ENCODE assay signal across 8 cellular contexts in genomic region chr5:178131446-178131996, GRCh38. TPM values are rescaled to one million over a fixed set of nuclear protein-coding genes. Genes with fewer than 3 reads are reported as not detected.
A peak's percentile ranks its signal among the peaks of the same experiment; 100 is the strongest.
DNase-seq lines count a peak whose midpoint lies in the region; ATAC-seq, FAIRE-seq and TF ChIP-seq lines count a peak whose summit lies in the region.

No MANE protein-coding gene starts in this region.

- H3K36me3 ChIP-seq in PC-3 (ENCODE audit: low read depth, low read length), result peaks cover 2% of the 10 kb centered on the region; the same call in 1 of the 2 replicates
- H3K36me3 ChIP-seq in esophagus muscularis mucosa, result peaks cover 10 to 34% (median 26%) of the 10 kb centered on the region in 4 donors
- H3K36me3 ChIP-seq in rectal smooth muscle tissue (ENCODE audit: control insufficient read depth, insufficient read depth, low read length), result peaks cover 10% of the 10 kb centered on the region

- H3K4me3 ChIP-seq in PC-3 (ENCODE audit: low read length) (peak overlapping the region; percentile 100), esophagus muscularis mucosa (peak overlapping the region; percentile 75 to 88 (median 82)), rectal smooth muscle tissue (ENCODE audit: low read length) (peak overlapping the region; percentile 78)

- H3K4me1 ChIP-seq in PC-3 (ENCODE audit: insufficient read depth, low read length), result peaks cover 16% of the 10 kb centered on the region; the same call in 1 of the 2 replicates
- H3K4me1 ChIP-seq in esophagus muscularis mucosa, result peaks cover 17 to 20% (median 18%) of the 10 kb centered on the region in 4 donors
- H3K4me1 ChIP-seq in rectal smooth muscle tissue (ENCODE audit: control insufficient read depth, insufficient read depth, low read length), result peaks cover 3% of the 10 kb centered on the region

- H3K79me2 ChIP-seq in PC-3 (ENCODE audit: low read length), result peaks cover 22% of the 10 kb centered on the region

- no peak for TF ChIP-seq EP300 in esophagus muscularis mucosa (IDR thresholded peaks at IDR 0.05)

- H3K9me2 ChIP-seq in PC-3 (replicated peaks; ENCODE audit: low read length), result no peaks in the 10 kb centered on the region

- H3K9ac ChIP-seq in PC-3 (ENCODE audit: low read length) (peak overlapping the region; percentile 88), rectal smooth muscle tissue (ENCODE audit: low read length) (no peak overlapping the region)

- peak overlapping the region; percentile 88 for H2AFZ ChIP-seq in PC-3 (ENCODE audit: low read length)

- BruUV-seq in PC-3 (replicated peaks; lab: Mats Ljungman, UMichigan), result TSS peak; percentile 66

- ATAC-seq in PC-3 (no peak), HG02763 (IDR thresholded peaks at IDR 0.05; ENCODE audit: unreplicated experiment) (no peak), HG03571 (IDR thresholded peaks at IDR 0.05; ENCODE audit: unreplicated experiment) (no peak)

- no peak for DNase-seq in GM12892 (ENCODE audit: insufficient read length)
- DNase-seq in PC-3, result no peak
- DNase-seq in esophagus muscularis mucosa (ENCODE audit: extremely low spot score), result no peak
- DNase-seq in stimulated activated CD4-positive, alpha-beta T cell treated with anti-CD3 and anti-CD28 coated beads, Interleukin-4, amount 100 ng/mL, for 24 hours, result no peak
- no peak for DNase-seq in KBM-7

- no peaks in the 10 kb centered on the region for H4K20me1 ChIP-seq in PC-3 (ENCODE audit: low read length)

- POLR2A ChIA-PET in PC-3 (lab: Charles Lee; ENCODE audit: unreplicated experiment), result no interaction called here

- H3K27me3 ChIP-seq in PC-3 (ENCODE audit: low read length) (no peaks in the 10 kb centered on the region), esophagus muscularis mucosa (no peaks in the 10 kb centered on the region), rectal smooth muscle tissue (ENCODE audit: control insufficient read depth, insufficient read depth, low read length) (no peaks in the 10 kb centered on the region)

- no peaks in the 10 kb centered on the region for H3F3A ChIP-seq in PC-3 (ENCODE audit: low read length, unreplicated experiment)

- intact Hi-C loops in PC-3 (cut with micrococcal nuclease) (loop anchor here (1.0 kb wide), 1 partner anchor 22 kb away; the partner anchor contains the start of gene NHP2), esophagus muscularis mucosa (cut with DNase I) (no loop called here)

- H3K9me3 ChIP-seq in PC-3 (ENCODE audit: low read length), result no peaks in the 10 kb centered on the region
- H3K9me3 ChIP-seq in esophagus muscularis mucosa, result no peaks in the 10 kb centered on the region

- H3K4me2 ChIP-seq in PC-3 (ENCODE audit: low read length), result peak overlapping the region; percentile 90

- peak; percentile 84 for FAIRE-seq in GM12892 (lab: Jason Lieb, UNC)

- peak overlapping the region; percentile 39; the same call in 1 of the 2 replicates for H3K27ac ChIP-seq in PC-3 (ENCODE audit: low read length)
- H3K27ac ChIP-seq in esophagus muscularis mucosa (replicated peaks in 1 of 4), result peak overlapping the region; percentile 94 to 99 (median 95)
- peak overlapping the region; percentile 68 for H3K27ac ChIP-seq in rectal smooth muscle tissue (ENCODE audit: low read depth, low read length)

- no peak for TF ChIP-seq POLR2A in GM12892 (IDR thresholded peaks at IDR 0.05; ENCODE audit: low read depth, low read length)
- no peak for TF ChIP-seq POLR2A in esophagus muscularis mucosa (IDR thresholded peaks at IDR 0.05; ENCODE audit: low read depth)

- in situ Hi-C loops in KBM-7 (cut with MboI; ENCODE audit: low pct_unique_long_range_greater_than_20kb, low sequenced_read_pairs), result no loop called here

- CTCF ChIA-PET in PC-3 (lab: Charles Lee), result no interaction called here

- WGBS in esophagus muscularis mucosa, result 24% methylated on average over 10 of the region's 10 CpGs

- TF ChIP-seq CTCF in PC-3 (conservative IDR thresholded peaks at IDR 0.05; ENCODE audit: low read depth, low read length) (no peak), esophagus muscularis mucosa (IDR thresholded peaks at IDR 0.05) (no peak)

RNA-seq across cellular contexts. Expression of gene RMND5B, which starts 0.7 kb away (rescaled TPM):
- polyA plus RNA-seq in GM12892 (2012; ENCODE audit: missing spikeins), result 21.9 TPM
- total RNA-seq in PC-3 (2014; rRNA removed), result 33.2 and 36.4 TPM in 2 replicates
- total RNA-seq in esophagus muscularis mucosa, result 10 to 100 TPM; 43.2 to 53.9 (median 45.4) TPM

RNA-seq across cellular contexts. Expression of gene N4BP3, which starts 18.2 kb away (rescaled TPM):
- 3.5 TPM for polyA plus RNA-seq in GM12892 (2012; ENCODE audit: missing spikeins)
- 0.36 and 0.86 TPM in 2 replicates for total RNA-seq in PC-3 (2014; rRNA removed)
- total RNA-seq in esophagus muscularis mucosa, result 1 to 10 TPM; 1.7 to 4.3 (median 2.2) TPM

RNA-seq across cellular contexts. Expression of gene NHP2, which starts 22.2 kb away (rescaled TPM):
- 162 TPM for polyA plus RNA-seq in GM12892 (2012; ENCODE audit: missing spikeins)
- total RNA-seq in PC-3 (2014; rRNA removed) (649 TPM in 2 replicates), esophagus muscularis mucosa (100 to 1,000 TPM; 109 to 215 (median 162) TPM)

RNA-seq across cellular contexts. Expression of gene GMCL2, which starts 55.6 kb away (rescaled TPM):
- not detected for polyA plus RNA-seq in GM12892 (2012; ENCODE audit: missing spikeins)
- total RNA-seq in PC-3 (2014; rRNA removed) (not detected in 2 replicates), esophagus muscularis mucosa (not detected)

Comparison
In these comparisons a context has a peak if more than half of its experiments do, and no peak if none do; other contexts are left out.
1. H3K27ac ChIP-seq: peak in every context shown above with its lines; median percentile 95 in esophagus muscularis mucosa; 68 in rectal smooth muscle tissue; 39 in PC-3.